ENCODE assay signal across 23 cellular contexts in genomic region chr17:67680445-67681224, GRCh38. TPM values are rescaled to one million over a fixed set of nuclear protein-coding genes. Genes with fewer than 3 reads are reported as not detected.
DNase-seq lines count a peak whose midpoint lies in the region; ATAC-seq and TF ChIP-seq lines count a peak whose summit lies in the region.
"Had no signal": no experiment of that assay in that cellular context is flagged by ENCODE, and none has a peak within 500 bp of the region (broad histone marks: within the 10 kb centered on the region; RNA-seq: fewer than 3 reads in every experiment).

No MANE protein-coding gene starts in this region.

- H3K27me3 ChIP-seq in A673 (replicated peaks; ENCODE audit: insufficient read depth, low read depth, low read length, poor library complexity) (no peaks in the 10 kb centered on the region), stomach (no peaks in the 10 kb centered on the region), Peyer's patch (no peaks in the 10 kb centered on the region)
- no peaks in the 10 kb centered on the region for H3K27me3 ChIP-seq in CD4-positive, alpha-beta T cell (ENCODE audit: control insufficient read depth, insufficient read depth, low read length)
- H3K27me3 ChIP-seq: adrenal gland, breast epithelium, heart right ventricle, neutrophil, SJCRH30 had no signal

- WGBS in stomach, 5 donors = 91 to 97% (median 94%) methylated on average over 8 of the region's 8 CpGs

- H3K9me3 ChIP-seq in A673 (ENCODE audit: low read depth, low read length, poor library complexity, severe bottlenecking) (no peaks in the 10 kb centered on the region), stomach (no peaks in the 10 kb centered on the region), Peyer's patch (no peaks in the 10 kb centered on the region)
- H3K9me3 ChIP-seq in CD4-positive, alpha-beta T cell (ENCODE audit: control insufficient read depth, low read length) = no peaks in the 10 kb centered on the region
- H3K9me3 ChIP-seq: adrenal gland, breast epithelium, Caco-2, heart right ventricle, left ventricle myocardium inferior, mucosa of descending colon, neutrophil, SJCRH30 had no signal

- intact Hi-C loops in A673 (cut with micrococcal nuclease; ENCODE audit: unreplicated experiment) = loop anchor here (10.0 kb wide), 1 partner anchor 206 kb away; no protein-coding TSS in a partner anchor
- intact Hi-C loops in CD4-positive, alpha-beta T cell (cut with DNase I, micrococcal nuclease) = no loop called here
- intact Hi-C loops in stomach (cut with DNase I; ENCODE audit: low total_unique reads) = no loop called here

- H3K4me1 ChIP-seq in A673 (ENCODE audit: insufficient read depth, low read length, poor library complexity, severe bottlenecking) (peaks cover 24% of the 10 kb centered on the region), stomach (no peaks in the 10 kb centered on the region), Peyer's patch (no peaks in the 10 kb centered on the region)
- H3K4me1 ChIP-seq: breast epithelium, Caco-2, SJCRH30 had no signal

- TF ChIP-seq CTCF in A673 (conservative IDR thresholded peaks at IDR 0.05; ENCODE audit: low read depth, low read length) (no peak), stomach (IDR thresholded peaks at IDR 0.05) (no peak), Peyer's patch (IDR thresholded peaks at IDR 0.05) (no peak)
- no peak for TF ChIP-seq CTCF in CD4-positive, alpha-beta T cell (IDR thresholded peaks at IDR 0.05)

- no peaks in the 10 kb centered on the region for H3K27me3 Mint-ChIP-seq in CD4-positive, alpha-beta T cell
- no peaks in the 10 kb centered on the region for H3K27me3 Mint-ChIP-seq in activated naive CD8-positive, alpha-beta T cell treated with anti-CD3 and anti-CD28 coated beads, Interleukin-2, amount 50 U/mL, for 24 hours
- H3K27me3 Mint-ChIP-seq: type B pancreatic cell had no signal

- H3K4me3 ChIP-seq in A673 (ENCODE audit: low read depth, low read length, poor library complexity, severe bottlenecking) (no peak overlapping the region), stomach (no peak overlapping the region), Peyer's patch (no peak overlapping the region)
- H3K4me3 ChIP-seq: adrenal gland, breast epithelium, heart right ventricle, left ventricle myocardium inferior, mucosa of descending colon, SJCRH30, skin epidermis had no signal

- H3K4me1 Mint-ChIP-seq in CD4-positive, alpha-beta T cell (ENCODE audit: low read depth) = peaks cover 18% of the 10 kb centered on the region
- H3K4me1 Mint-ChIP-seq in activated naive CD8-positive, alpha-beta T cell treated with anti-CD3 and anti-CD28 coated beads, Interleukin-2, amount 50 U/mL, for 24 hours = peaks cover 18% of the 10 kb centered on the region

- CTCF ChIA-PET in A673 (lab: Charles Lee) = no interaction called here
- CTCF ChIA-PET in CD4-positive, alpha-beta T cell (lab: Charles Lee) = no interaction called here

- no peaks in the 10 kb centered on the region for H3K9me3 Mint-ChIP-seq in CD4-positive, alpha-beta T cell
- no peaks in the 10 kb centered on the region for H3K9me3 Mint-ChIP-seq in activated naive CD8-positive, alpha-beta T cell treated with anti-CD3 and anti-CD28 coated beads, Interleukin-2, amount 50 U/mL, for 24 hours
- H3K9me3 Mint-ChIP-seq: T-helper 1 cell treated with Interleukin-12 subunit alpha and Interleukin-12 subunit beta and Interleukin-4 antibody, amounts not matched to agents 30 μg/mL and 1 μg/mL, for 36 hours; type B pancreatic cell had no signal

- no peak for ATAC-seq in CD4-positive, alpha-beta T cell (ENCODE audit: poor library complexity)
- no peak for ATAC-seq in activated naive CD8-positive, alpha-beta T cell treated with anti-CD3 and anti-CD28 coated beads, Interleukin-2, amount 50 U/mL, for 24 hours
- ATAC-seq: heart right ventricle, mucosa of descending colon, Panc1 had no signal

- peak overlapping the region; percentile 72 for H3K27ac Mint-ChIP-seq in CD4-positive, alpha-beta T cell
- H3K27ac Mint-ChIP-seq in activated naive CD8-positive, alpha-beta T cell treated with anti-CD3 and anti-CD28 coated beads, Interleukin-2, amount 50 U/mL, for 24 hours = peak overlapping the region; percentile 21
- H3K27ac Mint-ChIP-seq: T-helper 1 cell treated with Interleukin-12 subunit alpha and Interleukin-12 subunit beta and Interleukin-4 antibody, amounts not matched to agents 30 μg/mL and 1 μg/mL, for 36 hours; type B pancreatic cell had no signal

- H3K36me3 ChIP-seq in A673 (ENCODE audit: insufficient read depth, low read length, poor library complexity, severe bottlenecking) (no peaks in the 10 kb centered on the region), stomach (peaks cover 0 to 20% (median 12%) of the 10 kb centered on the region in 4 donors), Peyer's patch (peaks cover 0 to 3% (median 0%) of the 10 kb centered on the region in 3 donors)
- H3K36me3 ChIP-seq: breast epithelium, neutrophil, SJCRH30 had no signal

- H3K4me3 Mint-ChIP-seq in CD4-positive, alpha-beta T cell = no peak overlapping the region
- no peak overlapping the region for H3K4me3 Mint-ChIP-seq in activated naive CD8-positive, alpha-beta T cell treated with anti-CD3 and anti-CD28 coated beads, Interleukin-2, amount 50 U/mL, for 24 hours
- H3K4me3 Mint-ChIP-seq: T-helper 1 cell treated with Interleukin-12 subunit alpha and Interleukin-12 subunit beta and Interleukin-4 antibody, amounts not matched to agents 30 μg/mL and 1 μg/mL, for 36 hours; type B pancreatic cell had no signal

- no peak for TF ChIP-seq POLR2A in stomach (IDR thresholded peaks at IDR 0.05)
- TF ChIP-seq POLR2A in Peyer's patch (IDR thresholded peaks at IDR 0.05) = no peak

- POLR2A ChIA-PET in A673 (lab: Charles Lee; ENCODE audit: low non-redundant PET) = no interaction called here
- POLR2A ChIA-PET in CD4-positive, alpha-beta T cell (lab: Charles Lee) = no interaction called here

- H3K36me3 Mint-ChIP-seq in CD4-positive, alpha-beta T cell (ENCODE audit: low read depth) = peaks cover 68% of the 10 kb centered on the region
- peaks cover 2% of the 10 kb centered on the region for H3K36me3 Mint-ChIP-seq in activated naive CD8-positive, alpha-beta T cell treated with anti-CD3 and anti-CD28 coated beads, Interleukin-2, amount 50 U/mL, for 24 hours (ENCODE audit: low read depth)
- H3K36me3 Mint-ChIP-seq: type B pancreatic cell had no signal

- no peak overlapping the region for H3K27ac ChIP-seq in A673 (ENCODE audit: low read depth, low read length, poor library complexity, severe bottlenecking)
- H3K27ac ChIP-seq in CD4-positive, alpha-beta T cell (ENCODE audit: low read depth, low read length) = no peak overlapping the region
- H3K27ac ChIP-seq in stomach = no peak overlapping the region
- no peak overlapping the region for H3K27ac ChIP-seq in Peyer's patch
- H3K27ac ChIP-seq: adrenal gland, breast epithelium, heart right ventricle, left ventricle myocardium inferior, neutrophil, SJCRH30, skin epidermis had no signal

- BruUV-seq in A673 (replicated peaks; lab: Mats Ljungman, UMichigan) = no TSS peak

- TF ChIP-seq EP300 in stomach (IDR thresholded peaks at IDR 0.05) = no peak

- DNase-seq in A673 (ENCODE audit: low spot score) (peak; percentile 24), NCI-H2081 treated with DMSO at 0.1 percent for 48 hours (lab: John Stamatoyannopoulos, UW) (peak; percentile 17), HT-29 (ENCODE audit: low spot score) (no peak), NCI-H748 treated with DMSO at 0.1 percent for 48 hours (lab: John Stamatoyannopoulos, UW) (no peak), stomach (no peak), Peyer's patch (no peak)
- DNase-seq in CD4-positive, alpha-beta T cell = no peak
- no peak for DNase-seq in activated naive CD8-positive, alpha-beta T cell treated with anti-CD3 and anti-CD28 coated beads, Interleukin-2, amount 50 U/mL, for 24 hours
- DNase-seq: adrenal gland; Caco-2; heart right ventricle; left ventricle myocardium inferior; mucosa of descending colon; NCI-H1092 treated with DMSO at 0.1 percent for 48 hours; NCI-H82; SJCRH30; stimulated activated CD4-positive, alpha-beta T cell treated with anti-CD3 and anti-CD28 coated beads, Interleukin-2, amount 100 ng/mL, for 24 hours had no signal

RNA-seq across cellular contexts. Expression of gene NOL11, which starts 37.1 kb away (rescaled TPM):
- 99.7 and 105 TPM in 2 replicates for total RNA-seq in A673 (2021)
- 10 to 100 TPM; 89.1 to 91.2 TPM for total RNA-seq in CD4-positive, alpha-beta T cell
- total RNA-seq in HT-29 (2014; rRNA removed; shearing (Covaris generic)) = 37.6 and 43.9 TPM in 2 replicates
- total RNA-seq in stomach = 10 to 100 TPM in 4 of 5 donors, 1 to 10 TPM in 1; 9.0 to 84.6 (median 53.2) TPM
- 10 to 100 TPM; 21.4 to 28.8 (median 26.6) TPM for polyA plus RNA-seq in stomach
- total RNA-seq in Peyer's patch = 10 to 100 TPM; 20.3 to 92.4 (median 26.2) TPM

Comparison
In these comparisons a context has a peak if more than half of its experiments do, and no peak if none do; other contexts are left out.
1. DNase-seq: peak in A673 (single experiment) and NCI-H2081 treated with DMSO at 0.1 percent for 48 hours (single experiment); none in CD4-positive, alpha-beta T cell (0 of 10), activated naive CD8-positive, alpha-beta T cell treated with anti-CD3 and anti-CD28 coated beads, Interleukin-2, amount 50 U/mL, for 24 hours (single experiment), HT-29 (single experiment), NCI-H748 treated with DMSO at 0.1 percent for 48 hours (single experiment), stomach (single experiment) and Peyer's patch (0 of 3).